42 cellular contexts compared by ENCODE assay signal in genomic region chr1:85030536-85030935, GRCh38. TPM values are rescaled to one million over a fixed set of nuclear protein-coding genes. Genes with fewer than 3 reads are reported as not detected.
"Had no signal": no experiment of that assay in that cellular context is flagged by ENCODE, and none has a peak within 500 bp of the region (broad histone marks: within the 10 kb centered on the region; RNA-seq: fewer than 3 reads in every experiment).

No MANE protein-coding gene starts in this region.

- H3K4me1 ChIP-seq: adrenal gland, ascending aorta, body of pancreas, breast epithelium had no signal

- H3K4me3 ChIP-seq: adrenal gland, ascending aorta, body of pancreas, breast epithelium, cardiac muscle cell had no signal

- H3K36me3 Mint-ChIP-seq: activated naive CD4-positive, alpha-beta T cell treated with anti-CD3 and anti-CD28 coated beads, Interleukin-2, amount 50 U/mL, for 24 hours; activated naive CD4-positive, alpha-beta T cell treated with anti-CD3 and anti-CD28 coated beads, Interleukin-2, amount 50 U/mL, for 72 hours; activated naive CD8-positive, alpha-beta T cell treated with anti-CD3 and anti-CD28 coated beads for 36 hours; activated naive CD8-positive, alpha-beta T cell treated with anti-CD3 and anti-CD28 coated beads, Interleukin-2, amount 10 ng/mL, durations not matched to agents 7 days and 5 days; brain had no signal

- ATAC-seq: activated naive CD4-positive, alpha-beta T cell treated with anti-CD3 and anti-CD28 coated beads, Interleukin-2, amount 50 U/mL, for 72 hours; activated naive CD8-positive, alpha-beta T cell treated with anti-CD3 and anti-CD28 coated beads, Interleukin-2, amount 50 U/mL, for 24 hours; activated T-cell treated with anti-CD3 and anti-CD28 coated beads, Interleukin-2, amount 50 U/mL, for 4 hours; activated T-cell treated with anti-CD3 and anti-CD28 coated beads, Interleukin-2, amount 50 U/mL, for 72 hours; activated T-helper 17 cell treated with anti-CD3 and anti-CD28 coated beads, Interleukin-2, amount 50 U/mL, for 72 hours; body of pancreas had no signal

- H3K36me3 ChIP-seq: adrenal gland, ascending aorta, brain microvascular endothelial cell, breast epithelium, cardiac muscle cell had no signal

- H3K27me3 ChIP-seq: adrenal gland, ascending aorta, body of pancreas, breast epithelium, cardiac muscle cell had no signal

- H3K27ac ChIP-seq: adrenal gland, ascending aorta, body of pancreas, brain microvascular endothelial cell, breast epithelium, cardiac muscle cell had no signal

- H3K9me3 ChIP-seq: adrenal gland, ascending aorta, body of pancreas, breast epithelium had no signal

- H3K4me3 Mint-ChIP-seq: activated naive CD4-positive, alpha-beta T cell treated with anti-CD3 and anti-CD28 coated beads for 36 hours; activated naive CD4-positive, alpha-beta T cell treated with anti-CD3 and anti-CD28 coated beads, Interleukin-2, amount 10 ng/mL, durations not matched to agents 7 days and 5 days; activated naive CD4-positive, alpha-beta T cell treated with anti-CD3 and anti-CD28 coated beads, Interleukin-2, amount 50 U/mL, for 24 hours; activated naive CD8-positive, alpha-beta T cell; activated naive CD8-positive, alpha-beta T cell treated with anti-CD3 and anti-CD28 coated beads for 36 hours; activated naive CD8-positive, alpha-beta T cell treated with anti-CD3 and anti-CD28 coated beads, Interleukin-2, amount 10 ng/mL, durations not matched to agents 7 days and 5 days; activated naive CD8-positive, alpha-beta T cell treated with anti-CD3 and anti-CD28 coated beads, Interleukin-2, amount 50 U/mL, for 24 hours; activated T-cell treated with anti-CD3 and anti-CD28 coated beads, Interleukin-2, amount 50 U/mL, for 24 hours; activated T-cell treated with anti-CD3 and anti-CD28 coated beads, Interleukin-2, amount 50 U/mL, for 4 hours; activated T-cell treated with anti-CD3 and anti-CD28 coated beads, Interleukin-2, amount 50 U/mL, for 72 hours; activated T-helper 1 cell treated with anti-CD3 and anti-CD28 coated beads, Interleukin-12 subunit alpha, Interleukin-12 subunit beta, Interleukin-2, Interleukin-4 antibody, amounts not matched to agents 30 ng/mL and 10 ng/mL and 1 ng/mL, durations not matched to agents 14 hours and 24 hours and 36 hours; activated T-helper 17 cell treated with anti-CD3 and anti-CD28 coated beads, Interleukin-2, amount 50 U/mL, for 72 hours; brain; central memory CD8-positive, alpha-beta T cell had no signal

- H3K4me1 Mint-ChIP-seq: brain had no signal

- H3K9me3 Mint-ChIP-seq: activated naive CD4-positive, alpha-beta T cell treated with anti-CD3 and anti-CD28 coated beads for 36 hours; activated naive CD4-positive, alpha-beta T cell treated with anti-CD3 and anti-CD28 coated beads, Interleukin-2, amount 10 ng/mL, durations not matched to agents 7 days and 5 days; activated naive CD4-positive, alpha-beta T cell treated with anti-CD3 and anti-CD28 coated beads, Interleukin-2, amount 50 U/mL, for 24 hours; activated naive CD4-positive, alpha-beta T cell treated with anti-CD3 and anti-CD28 coated beads, Interleukin-2, amount 50 U/mL, for 72 hours; activated naive CD8-positive, alpha-beta T cell treated with anti-CD3 and anti-CD28 coated beads for 36 hours; activated naive CD8-positive, alpha-beta T cell treated with anti-CD3 and anti-CD28 coated beads, Interleukin-2, amount 10 ng/mL, durations not matched to agents 7 days and 5 days; activated naive CD8-positive, alpha-beta T cell treated with anti-CD3 and anti-CD28 coated beads, Interleukin-2, amount 50 U/mL, for 24 hours; activated T-cell treated with anti-CD3 and anti-CD28 coated beads, Interleukin-2, amount 50 U/mL, for 24 hours; activated T-cell treated with anti-CD3 and anti-CD28 coated beads, Interleukin-2, amount 50 U/mL, for 4 hours; activated T-cell treated with anti-CD3 and anti-CD28 coated beads, Interleukin-2, amount 50 U/mL, for 72 hours; activated T-helper 1 cell treated with anti-CD3 and anti-CD28 coated beads, Interleukin-12 subunit alpha, Interleukin-12 subunit beta, Interleukin-2, Interleukin-4 antibody, amounts not matched to agents 30 ng/mL and 10 ng/mL and 1 ng/mL, durations not matched to agents 14 hours and 24 hours and 36 hours; activated T-helper 17 cell treated with anti-CD3 and anti-CD28 coated beads, Interleukin-2, amount 50 U/mL, for 72 hours; activated T-helper 2 cell treated with anti-CD3 and anti-CD28 coated beads, Interferon-gamma antibody, Interleukin-2, Interleukin-4, amounts not matched to agents 10 μg/mL and 5 μg/mL and 100 μg/mL, durations not matched to agents 14 hours and 24 hours and 36 hours; brain; central memory CD8-positive, alpha-beta T cell had no signal

- FAIRE-seq: astrocyte, bronchial epithelial cell had no signal

- DNase-seq: activated effector memory CD4-positive, alpha-beta T cell treated with anti-CD3 and anti-CD28 coated beads, Interleukin-2, amount 50 U/mL, for 16 hours; activated effector memory CD4-positive, alpha-beta T cell treated with Interleukin-2 at 50 U/mL for 16 hours; activated gamma-delta T cell; activated gamma-delta T cell treated with Interleukin-2 at 50 U/mL for 16 hours; activated naive CD4-positive, alpha-beta T cell; activated naive CD4-positive, alpha-beta T cell treated with anti-CD3 and anti-CD28 coated beads for 36 hours; activated naive CD4-positive, alpha-beta T cell treated with anti-CD3 and anti-CD28 coated beads, Interleukin-2, amount 10 ng/mL, durations not matched to agents 7 days and 5 days; activated naive CD4-positive, alpha-beta T cell treated with anti-CD3 and anti-CD28 coated beads, Interleukin-2, amount 50 U/mL, for 16 hours; activated naive CD4-positive, alpha-beta T cell treated with Interleukin-2 at 50 U/mL for 16 hours; activated naive CD8-positive, alpha-beta T cell treated with anti-CD3 and anti-CD28 coated beads for 36 hours; activated naive CD8-positive, alpha-beta T cell treated with anti-CD3 and anti-CD28 coated beads, Interleukin-2, amount 10 ng/mL, durations not matched to agents 7 days and 5 days; activated naive CD8-positive, alpha-beta T cell treated with anti-CD3 and anti-CD28 coated beads, Interleukin-2, amount 50 U/mL, for 24 hours; activated T-cell treated with anti-CD3 and anti-CD28 coated beads, Interleukin-2, amount 50 U/mL, for 1 hour; activated T-cell treated with anti-CD3 and anti-CD28 coated beads, Interleukin-2, amount 50 U/mL, for 24 hours; activated T-cell treated with anti-CD3 and anti-CD28 coated beads, Interleukin-2, amount 50 U/mL, for 4 hours; activated T-cell treated with anti-CD3 and anti-CD28 coated beads, Interleukin-2, amount 50 U/mL, for 48 hours; activated T-cell treated with anti-CD3 and anti-CD28 coated beads, Interleukin-2, amount 50 U/mL, for 72 hours; adrenal gland; amniotic stem cell; amygdala; anterior cingulate cortex; aorta; body of pancreas; brain microvascular endothelial cell; caudate nucleus; central memory CD4-positive, alpha-beta T cell; cerebellar nuclear complex had no signal

- H3K27me3 Mint-ChIP-seq: activated T-cell treated with anti-CD3 and anti-CD28 coated beads, Interleukin-2, amount 50 U/mL, for 24 hours; central memory CD8-positive, alpha-beta T cell had no signal

- H3K27ac Mint-ChIP-seq: activated naive CD4-positive, alpha-beta T cell treated with anti-CD3 and anti-CD28 coated beads for 36 hours; activated naive CD4-positive, alpha-beta T cell treated with anti-CD3 and anti-CD28 coated beads, Interleukin-2, amount 10 ng/mL, durations not matched to agents 7 days and 5 days; activated naive CD4-positive, alpha-beta T cell treated with anti-CD3 and anti-CD28 coated beads, Interleukin-2, amount 50 U/mL, for 24 hours; activated naive CD4-positive, alpha-beta T cell treated with anti-CD3 and anti-CD28 coated beads, Interleukin-2, amount 50 U/mL, for 72 hours; activated naive CD8-positive, alpha-beta T cell; activated naive CD8-positive, alpha-beta T cell treated with anti-CD3 and anti-CD28 coated beads for 36 hours; activated naive CD8-positive, alpha-beta T cell treated with anti-CD3 and anti-CD28 coated beads, Interleukin-2, amount 10 ng/mL, durations not matched to agents 7 days and 5 days; activated naive CD8-positive, alpha-beta T cell treated with anti-CD3 and anti-CD28 coated beads, Interleukin-2, amount 50 U/mL, for 24 hours; activated T-cell treated with anti-CD3 and anti-CD28 coated beads, Interleukin-2, amount 50 U/mL, for 24 hours; activated T-cell treated with anti-CD3 and anti-CD28 coated beads, Interleukin-2, amount 50 U/mL, for 72 hours; activated T-helper 1 cell treated with anti-CD3 and anti-CD28 coated beads, Interleukin-12 subunit alpha, Interleukin-12 subunit beta, Interleukin-2, Interleukin-4 antibody, amounts not matched to agents 30 ng/mL and 10 ng/mL and 1 ng/mL, durations not matched to agents 14 hours and 24 hours and 36 hours; activated T-helper 17 cell treated with anti-CD3 and anti-CD28 coated beads, Interleukin-2, amount 50 U/mL, for 72 hours; activated T-helper 2 cell treated with anti-CD3 and anti-CD28 coated beads, Interferon-gamma antibody, Interleukin-2, Interleukin-4, amounts not matched to agents 10 μg/mL and 5 μg/mL and 100 μg/mL, durations not matched to agents 14 hours and 24 hours and 36 hours; brain had no signal

RNA-seq across cellular contexts. Expression of gene MCOLN3, which starts 17.8 kb away (rescaled TPM):
- total RNA-seq: chondrocyte had no signal

RNA-seq across cellular contexts. Expression of gene MCOLN2, which starts 33.6 kb away (rescaled TPM):
- total RNA-seq: ascending aorta, body of pancreas, cardiac muscle cell, cerebellum, chondrocyte had no signal
- polyA plus RNA-seq: cardiac muscle cell had no signal
